In the genomic region with DNA sequence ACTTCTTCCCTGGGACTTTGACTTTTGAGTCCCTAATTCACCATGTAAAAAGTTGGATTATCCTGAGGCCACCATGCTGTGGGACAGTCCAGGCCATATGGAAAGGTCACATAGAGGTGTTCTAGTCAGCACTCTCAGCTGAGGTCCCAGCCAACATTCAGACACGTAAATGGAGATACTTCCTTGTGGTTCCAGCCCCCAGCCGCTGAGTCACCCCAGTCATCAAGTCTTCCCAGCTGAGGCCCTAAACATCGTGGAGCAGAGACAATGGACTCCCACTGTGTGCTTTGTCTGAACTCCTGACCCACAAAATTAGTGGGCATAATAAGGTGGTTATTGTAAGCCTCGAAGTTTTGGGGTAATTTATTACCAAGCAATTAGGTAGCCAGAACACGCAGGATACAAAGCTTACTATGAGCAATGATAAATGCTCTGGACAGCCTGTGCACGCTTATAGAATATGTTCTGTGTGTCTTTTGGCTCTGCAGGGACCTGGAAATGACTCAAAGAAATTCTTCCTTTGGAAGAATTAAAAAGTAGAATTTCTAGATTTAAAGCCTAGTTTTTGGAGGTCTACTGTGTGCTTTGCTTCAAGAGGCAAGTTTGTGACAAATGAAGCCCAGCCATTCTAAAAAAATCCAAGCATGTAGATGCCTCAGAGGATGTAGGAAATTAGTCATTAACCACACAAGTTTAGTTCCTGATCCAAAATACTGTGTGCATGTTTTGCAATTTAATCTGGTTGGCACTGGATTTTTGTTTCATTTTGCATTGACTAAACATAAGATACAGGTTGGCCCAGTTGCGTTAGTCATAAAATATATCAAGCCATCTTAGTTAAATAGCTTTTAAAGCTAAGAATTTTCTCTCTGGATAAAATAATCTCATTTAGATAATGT, we compare ENCODE assay signal across 8 cellular contexts. TPM values are rescaled to one million over a fixed set of nuclear protein-coding genes. Genes with fewer than 3 reads are reported as not detected.
A peak's percentile ranks its signal among the peaks of the same experiment; 100 is the strongest.
DNase-seq lines count a peak whose midpoint lies in the region; ATAC-seq lines count a peak whose summit lies in the region.

No MANE protein-coding gene starts in this region.

- DNase-seq in GM03348 (ENCODE audit: low spot score) = peak; percentile 71
- peak; percentile 66 to 84 for DNase-seq in SJSA1 (ENCODE audit: low read depth in 1 of 2, low spot score in 2 of 2)
- peak; percentile 50 for DNase-seq in epidermal melanocyte (ENCODE audit: insufficient read length, low spot score)
- peak; percentile 60 for DNase-seq in pulmonary artery endothelial cell (ENCODE audit: low read depth, low spot score)
- no peak for DNase-seq in cardiac septum (ENCODE audit: low spot score)

- H3K9me3 ChIP-seq in SJSA1 (replicated peaks) = no peaks in the 10 kb centered on the region

- H3K36me3 ChIP-seq in SJSA1 = no peaks in the 10 kb centered on the region

- ATAC-seq in HG03108 (IDR thresholded peaks at IDR 0.05; ENCODE audit: unreplicated experiment) (peak; percentile 62), GM19324 (IDR thresholded peaks at IDR 0.05; ENCODE audit: low FRiP score, unreplicated experiment) (no peak), GM21367 (IDR thresholded peaks at IDR 0.05; ENCODE audit: unreplicated experiment) (no peak)

- H3K27ac ChIP-seq in SJSA1 = peak overlapping the region; percentile 99

- no peaks in the 10 kb centered on the region for H3K27me3 ChIP-seq in SJSA1 (replicated peaks)

- intact Hi-C loops in cardiac septum (cut with DNase I) = no loop called here

- no peak overlapping the region for H3K4me3 ChIP-seq in SJSA1

- peaks cover 24% of the 10 kb centered on the region for H3K4me1 ChIP-seq in SJSA1 (replicated peaks)

RNA-seq across cellular contexts. Expression of a gene that starts 33.3 kb away (rescaled TPM):
- 0.60 and 0.63 TPM in 2 replicates for total RNA-seq in SJSA1 (2014; rRNA removed; shearing (Covaris generic))
- total RNA-seq in pulmonary artery endothelial cell = 35.6 and 40.6 TPM in 2 replicates
- total RNA-seq in cardiac septum = 1.0 TPM

RNA-seq across cellular contexts. Expression of a gene that starts 44.7 kb away (rescaled TPM):
- 27.2 and 40.6 TPM in 2 replicates for total RNA-seq in SJSA1 (2014; rRNA removed; shearing (Covaris generic))
- total RNA-seq in pulmonary artery endothelial cell (28.8 and 40.6 TPM in 2 replicates), cardiac septum (3.4 TPM)

Comparison
In these comparisons a context has a peak if more than half of its experiments do, and no peak if none do; other contexts are left out.
1. RNA of a gene that starts 33.3 kb away (total RNA-seq): 35.6 to 40.6 TPM in pulmonary artery endothelial cell; 1.0 TPM in cardiac septum (single experiment) and 0.60 to 0.63 TPM in SJSA1; every median in the first group is over 10 times any median in the second.